Comparison of ENCODE assay signal across 14 cellular contexts in genomic region chr6:147141690-147142308, GRCh38.
DNase-seq lines count a peak whose midpoint lies in the region; TF ChIP-seq lines count a peak whose summit lies in the region.
"Had no signal": no experiment of that assay in that cellular context is flagged by ENCODE, and none has a peak within 500 bp of the region (broad histone marks: within the 10 kb centered on the region; RNA-seq: fewer than 3 reads in every experiment).

No MANE protein-coding gene starts in this region.

- H3K27ac Mint-ChIP-seq in HFFc6: 0 out of 2 replicates have a peak overlapping the region, but pooled peaks have one; percentile 28
- H3K27ac Mint-ChIP-seq: activated CD4-positive, alpha-beta memory T cell treated with anti-CD3 and anti-CD28 coated beads, Interleukin-2, amount 10 ng/mL, durations not matched to agents 7 days and 5 days; activated T-helper 17 cell treated with anti-CD3 and anti-CD28 coated beads, Interleukin-2, amount 50 U/mL, for 72 hours had no signal

- DNase-seq in A172 (ENCODE audit: low spot score): peak; percentile 81
- DNase-seq in HFFc6: peak; percentile 35
- peak; percentile 23 for DNase-seq in SHP77 treated with DMSO at 0.1 percent for 48 hours (lab: John Stamatoyannopoulos, UW)
- DNase-seq in fibroblast of villous mesenchyme (ENCODE audit: low read depth): peak; percentile 57
- DNase-seq in SIG-M5 (lab: John Stamatoyannopoulos, UW): no peak
- no peak for DNase-seq in stimulated activated CD4-positive, alpha-beta T cell treated with anti-CD3 and anti-CD28 coated beads, Interleukin-4, amount 100 ng/mL, for 1 hour
- DNase-seq in iPS-NIHi7 (ENCODE audit: extremely low spot score): no peak
- no peak for DNase-seq in AML-193 (lab: John Stamatoyannopoulos, UW)
- DNase-seq: activated CD4-positive, alpha-beta memory T cell treated with anti-CD3 and anti-CD28 coated beads, Interleukin-2, amount 10 ng/mL, durations not matched to agents 7 days and 5 days; aorta; DMS 273 treated with DMSO at 0.1 percent for 48 hours; NCI-H2081 treated with DMSO at 0.1 percent for 48 hours; occipital lobe had no signal

- no peaks in the 10 kb centered on the region for H3K36me3 Mint-ChIP-seq in HFFc6 (ENCODE audit: low read depth)

- TF ChIP-seq CTCF in HFFc6 (IDR thresholded peaks at IDR 0.05) (no peak), fibroblast of villous mesenchyme (IDR thresholded peaks at IDR 0.05; ENCODE audit: insufficient read depth, low read depth, low read length) (no peak)

- peaks cover 10% of the 10 kb centered on the region for H3K4me1 Mint-ChIP-seq in HFFc6 (ENCODE audit: low read depth)
- H3K4me1 Mint-ChIP-seq: activated CD4-positive, alpha-beta memory T cell treated with anti-CD3 and anti-CD28 coated beads, Interleukin-2, amount 10 ng/mL, durations not matched to agents 7 days and 5 days; activated T-helper 17 cell treated with anti-CD3 and anti-CD28 coated beads, Interleukin-2, amount 50 U/mL, for 72 hours had no signal

- no peaks in the 10 kb centered on the region for H3K9me3 Mint-ChIP-seq in HFFc6
- H3K9me3 Mint-ChIP-seq: activated CD4-positive, alpha-beta memory T cell treated with anti-CD3 and anti-CD28 coated beads, Interleukin-2, amount 10 ng/mL, durations not matched to agents 7 days and 5 days; activated T-helper 17 cell treated with anti-CD3 and anti-CD28 coated beads, Interleukin-2, amount 50 U/mL, for 72 hours had no signal

- H3K4me3 Mint-ChIP-seq in HFFc6: no peak overlapping the region
- H3K4me3 Mint-ChIP-seq: activated CD4-positive, alpha-beta memory T cell treated with anti-CD3 and anti-CD28 coated beads, Interleukin-2, amount 10 ng/mL, durations not matched to agents 7 days and 5 days; activated T-helper 17 cell treated with anti-CD3 and anti-CD28 coated beads, Interleukin-2, amount 50 U/mL, for 72 hours had no signal

- no peak overlapping the region for H3K4me3 ChIP-seq in fibroblast of villous mesenchyme (ENCODE audit: low read depth, low read length)

- H3K27me3 Mint-ChIP-seq in HFFc6 (ENCODE audit: insufficient read depth): no peaks in the 10 kb centered on the region
- H3K27me3 Mint-ChIP-seq: activated CD4-positive, alpha-beta memory T cell treated with anti-CD3 and anti-CD28 coated beads, Interleukin-2, amount 10 ng/mL, durations not matched to agents 7 days and 5 days; activated T-helper 17 cell treated with anti-CD3 and anti-CD28 coated beads, Interleukin-2, amount 50 U/mL, for 72 hours had no signal

Comparison
In these comparisons a context has a peak if more than half of its experiments do, and no peak if none do; other contexts are left out.
1. DNase-seq: peak in A172 (single experiment), HFFc6 (single experiment), SHP77 treated with DMSO at 0.1 percent for 48 hours (single experiment) and fibroblast of villous mesenchyme (single experiment); none in SIG-M5 (single experiment), stimulated activated CD4-positive, alpha-beta T cell treated with anti-CD3 and anti-CD28 coated beads, Interleukin-4, amount 100 ng/mL, for 1 hour (single experiment), iPS-NIHi7 (single experiment) and AML-193 (0 of 2).